In the genomic region with DNA sequence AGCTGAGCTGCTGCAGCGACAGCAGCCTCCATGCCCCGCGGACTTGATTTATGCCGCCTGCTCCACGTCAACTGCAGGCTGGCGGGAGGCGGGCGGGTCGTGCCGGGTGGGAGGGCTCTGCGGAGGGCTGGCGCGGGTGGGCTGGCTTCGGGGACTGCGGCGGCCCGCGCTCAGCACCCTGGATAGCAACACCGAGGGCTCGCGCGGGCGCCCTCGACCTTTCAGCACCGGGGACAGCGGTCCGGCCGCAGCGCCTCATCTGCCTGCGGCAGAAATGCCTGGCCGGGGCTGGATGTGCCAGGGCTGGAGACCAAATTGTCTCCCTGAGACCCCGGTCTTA, we compare ENCODE assay signal across 8 cellular contexts. TPM values are rescaled to one million over a fixed set of nuclear protein-coding genes. Genes with fewer than 3 reads are reported as not detected.
A peak's percentile ranks its signal among the peaks of the same experiment; 100 is the strongest.
DNase-seq lines count a peak whose midpoint lies in the region; ATAC-seq and TF ChIP-seq lines count a peak whose summit lies in the region.

No MANE protein-coding gene starts in this region.

- H3K27ac ChIP-seq in SK-N-MC: no peak overlapping the region
- H3K27ac ChIP-seq in parathyroid adenoma: peak overlapping the region; percentile 100
- H3K27ac ChIP-seq in uterus: peak overlapping the region in 1 of 2 donors; percentile 93

- peaks cover 29% of the 10 kb centered on the region for H3K79me2 ChIP-seq in parathyroid adenoma

- H2AFZ ChIP-seq in parathyroid adenoma: peak overlapping the region; percentile 81

- no peaks in the 10 kb centered on the region for H3K36me3 ChIP-seq in BE2C
- no peaks in the 10 kb centered on the region for H3K36me3 ChIP-seq in SK-N-MC (ENCODE audit: insufficient read depth, low read length)
- no peaks in the 10 kb centered on the region for H3K36me3 ChIP-seq in parathyroid adenoma (ENCODE audit: control insufficient read depth, insufficient read depth, low read length)
- H3K36me3 ChIP-seq in uterus: no peaks in the 10 kb centered on the region

- H3K9me3 ChIP-seq in BE2C: no peaks in the 10 kb centered on the region
- H3K9me3 ChIP-seq in SK-N-MC (ENCODE audit: low read depth, low read length): no peaks in the 10 kb centered on the region
- H3K9me3 ChIP-seq in parathyroid adenoma (ENCODE audit: control insufficient read depth, low read length): no peaks in the 10 kb centered on the region
- no peaks in the 10 kb centered on the region for H3K9me3 ChIP-seq in uterus

- no peaks in the 10 kb centered on the region for H3K27me3 ChIP-seq in BE2C
- H3K27me3 ChIP-seq in parathyroid adenoma (ENCODE audit: control insufficient read depth, insufficient read depth, low read length): no peaks in the 10 kb centered on the region
- no peaks in the 10 kb centered on the region for H3K27me3 ChIP-seq in uterus

- no peaks in the 10 kb centered on the region for H3K4me1 ChIP-seq in BE2C
- H3K4me1 ChIP-seq in parathyroid adenoma: peaks cover 52% of the 10 kb centered on the region
- H3K4me1 ChIP-seq in uterus: no peaks in the 10 kb centered on the region

- DNase-seq in BE2C (peak; percentile 94), KG1 (lab: John Stamatoyannopoulos, UW) (peak; percentile 23), SK-N-MC (ENCODE audit: low read depth, low spot score) (peak; percentile 16), head of caudate nucleus (peak; percentile 48 to 92 (median 82)), uterus (peak; percentile 72 to 80)
- DNase-seq in activated naive CD4-positive, alpha-beta T cell treated with anti-CD3 and anti-CD28 coated beads, Interleukin-2, amount 50 U/mL, for 16 hours: peak; percentile 57

- peak in 1 of 2 donors; percentile 24 for TF ChIP-seq POLR2A in uterus (IDR thresholded peaks at IDR 0.05)

- intact Hi-C loops in head of caudate nucleus (cut with DNase I): loop anchor here (5.0 kb wide), 1 partner anchor 213 kb away; a partner anchor contains a TSS
- intact Hi-C loops in uterus (cut with DNase I; ENCODE audit: low total_unique reads): no loop called here

- H3K9ac ChIP-seq in SK-N-MC (ENCODE audit: insufficient read length) (no peak overlapping the region), parathyroid adenoma (peak overlapping the region; percentile 25)

- peak; percentile 77 for ATAC-seq in GM21367 (IDR thresholded peaks at IDR 0.05; ENCODE audit: unreplicated experiment)

- TF ChIP-seq CTCF in BE2C (IDR thresholded peaks at IDR 0.05; ENCODE audit: low read depth, low read length) (no peak), parathyroid adenoma (IDR thresholded peaks at IDR 0.05) (no peak), uterus (IDR thresholded peaks at IDR 0.05) (peak in 1 of 4 experiments; percentile 4)

- H3K4me3 ChIP-seq in BE2C (ENCODE audit: low read depth, low read length) (peak overlapping the region; percentile 98), SK-N-MC (peak overlapping the region; percentile 98), parathyroid adenoma (ENCODE audit: low read depth, low read length) (peak overlapping the region; percentile 58), uterus (peak overlapping the region; percentile 36 to 42)

- peak overlapping the region; percentile 72 for H3K4me2 ChIP-seq in parathyroid adenoma (ENCODE audit: low read length)

RNA-seq across cellular contexts. Expression of a gene that starts 0.8 kb away (rescaled TPM):
- polyA plus RNA-seq in BE2C (2012; ENCODE audit: insufficient read depth, insufficient read length, low read depth): 61.0 TPM
- total RNA-seq in uterus: 10 to 100 TPM in 3 of 4 donors, 1 to 10 TPM in 1; 5.3 to 28.3 (median 22.9) TPM

Comparison
In these comparisons a context has a peak if more than half of its experiments do, and no peak if none do; other contexts are left out.
1. DNase-seq: peak in every context shown above with its lines; median percentile 94 in BE2C; 82 in head of caudate nucleus; 76 in uterus; 57 in activated naive CD4-positive, alpha-beta T cell treated with anti-CD3 and anti-CD28 coated beads, Interleukin-2, amount 50 U/mL, for 16 hours; 23 in KG1; 16 in SK-N-MC.
2. H3K4me3 ChIP-seq: peak in every context shown above with its lines; median percentile 98 in BE2C; 98 in SK-N-MC; 58 in parathyroid adenoma; 39 in uterus.